19 cellular contexts compared by ENCODE assay signal in the genomic region with DNA sequence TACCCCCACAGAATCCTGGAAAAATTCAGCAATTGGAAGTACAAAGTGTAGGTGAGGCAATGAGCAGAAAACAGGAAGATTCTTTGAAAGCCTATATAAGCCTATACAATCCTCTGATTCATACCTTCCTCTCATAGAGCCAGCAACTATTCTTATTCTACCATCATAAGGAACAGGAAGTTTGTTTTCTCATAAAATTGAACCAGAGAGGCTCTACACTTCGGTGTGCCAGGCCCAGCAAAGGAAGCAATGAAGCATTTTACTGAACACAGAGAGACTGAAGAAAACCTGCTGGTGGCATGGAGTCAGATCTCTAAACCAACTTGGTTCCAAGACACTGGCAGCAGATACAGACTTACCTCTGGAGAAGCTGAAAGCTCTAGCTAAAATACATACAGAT. TPM values are rescaled to one million over a fixed set of nuclear protein-coding genes. Genes with fewer than 3 reads are reported as not detected.
DNase-seq lines count a peak whose midpoint lies in the region; ATAC-seq and TF ChIP-seq lines count a peak whose summit lies in the region.
"Had no signal": no experiment of that assay in that cellular context is flagged by ENCODE, and none has a peak within 500 bp of the region (broad histone marks: within the 10 kb centered on the region; RNA-seq: fewer than 3 reads in every experiment).

No MANE protein-coding gene starts in this region.

- no peak overlapping the region for H3K27ac ChIP-seq in CD4-positive, alpha-beta T cell (ENCODE audit: low read depth, low read length)

- no peak overlapping the region for H3K4me3 Mint-ChIP-seq in CD4-positive, alpha-beta T cell
- H3K4me3 Mint-ChIP-seq in IgD-negative memory B cell (no peak overlapping the region), memory B cell (no peak overlapping the region), HFFc6 (no peak overlapping the region)
- no peak overlapping the region for H3K4me3 Mint-ChIP-seq in activated T-helper 1 cell treated with anti-CD3 and anti-CD28 coated beads, Interleukin-12 subunit alpha, Interleukin-12 subunit beta, Interleukin-2, Interleukin-4 antibody, amounts not matched to agents 30 ng/mL and 10 ng/mL and 1 ng/mL, durations not matched to agents 14 hours and 24 hours and 36 hours
- H3K4me3 Mint-ChIP-seq: neural crest cell, type B pancreatic cell had no signal

- CTCF ChIA-PET in CD4-positive, alpha-beta T cell (lab: Charles Lee), result interaction anchor here (1.0 to 1.6 kb wide), 2 partner anchors 17 to 46 kb away, joined by 3 to 4 read pairs; no protein-coding TSS in a partner anchor

- no peaks in the 10 kb centered on the region for H3K9me3 ChIP-seq in CD4-positive, alpha-beta T cell (ENCODE audit: control insufficient read depth, low read length)
- H3K9me3 ChIP-seq: HAP-1 had no signal

- H3K27ac Mint-ChIP-seq in CD4-positive, alpha-beta T cell, result peak overlapping the region; percentile 85
- H3K27ac Mint-ChIP-seq in IgD-negative memory B cell, result peak overlapping the region; percentile 6 to 89 (median 21)
- peak overlapping the region; percentile 70 for H3K27ac Mint-ChIP-seq in activated T-helper 1 cell treated with anti-CD3 and anti-CD28 coated beads, Interleukin-12 subunit alpha, Interleukin-12 subunit beta, Interleukin-2, Interleukin-4 antibody, amounts not matched to agents 30 ng/mL and 10 ng/mL and 1 ng/mL, durations not matched to agents 14 hours and 24 hours and 36 hours
- peak overlapping the region; percentile 72 for H3K27ac Mint-ChIP-seq in memory B cell
- H3K27ac Mint-ChIP-seq in HFFc6, result no peak overlapping the region
- H3K27ac Mint-ChIP-seq: type B pancreatic cell had no signal

- H3K4me1 Mint-ChIP-seq in CD4-positive, alpha-beta T cell (ENCODE audit: low read depth), result peaks cover 45% of the 10 kb centered on the region
- H3K4me1 Mint-ChIP-seq in IgD-negative memory B cell, result peaks cover 8 to 21% (median 9%) of the 10 kb centered on the region in 3 donors
- peaks cover 29% of the 10 kb centered on the region for H3K4me1 Mint-ChIP-seq in activated T-helper 1 cell treated with anti-CD3 and anti-CD28 coated beads, Interleukin-12 subunit alpha, Interleukin-12 subunit beta, Interleukin-2, Interleukin-4 antibody, amounts not matched to agents 30 ng/mL and 10 ng/mL and 1 ng/mL, durations not matched to agents 14 hours and 24 hours and 36 hours (ENCODE audit: low read depth)
- H3K4me1 Mint-ChIP-seq in memory B cell, result peaks cover 10% of the 10 kb centered on the region
- H3K4me1 Mint-ChIP-seq in HFFc6 (ENCODE audit: low read depth), result no peaks in the 10 kb centered on the region
- H3K4me1 Mint-ChIP-seq: neural crest cell had no signal

- POLR2A ChIA-PET in CD4-positive, alpha-beta T cell (lab: Charles Lee), result interaction anchor here (0.5 to 2.1 kb wide), 8 partner anchors 16 to 98 kb away, joined by 3 to 9 read pairs (median 4); partner anchors contain the start of gene CASP8

- intact Hi-C loops in CD4-positive, alpha-beta T cell (cut with DNase I, micrococcal nuclease), result loop anchor here (2.0 to 5.0 kb wide), 3 partner anchors 16 to 83 kb away; no protein-coding TSS in a partner anchor
- intact Hi-C loops in activated T-helper 1 cell treated with anti-CD3 and anti-CD28 coated beads, Interleukin-12 subunit alpha, Interleukin-12 subunit beta, Interleukin-2, Interleukin-4 antibody, amounts not matched to agents 30 ng/mL and 10 ng/mL and 1 ng/mL, durations not matched to agents 14 hours and 24 hours and 36 hours (cut with micrococcal nuclease), result loop anchor here (1.0 kb wide), 1 partner anchor 43 kb away; no protein-coding TSS in a partner anchor

- H3K9me3 Mint-ChIP-seq in CD4-positive, alpha-beta T cell, result no peaks in the 10 kb centered on the region
- H3K9me3 Mint-ChIP-seq in IgD-negative memory B cell (no peaks in the 10 kb centered on the region), memory B cell (no peaks in the 10 kb centered on the region), HFFc6 (no peaks in the 10 kb centered on the region)
- H3K9me3 Mint-ChIP-seq in activated T-helper 1 cell treated with anti-CD3 and anti-CD28 coated beads, Interleukin-12 subunit alpha, Interleukin-12 subunit beta, Interleukin-2, Interleukin-4 antibody, amounts not matched to agents 30 ng/mL and 10 ng/mL and 1 ng/mL, durations not matched to agents 14 hours and 24 hours and 36 hours, result no peaks in the 10 kb centered on the region
- H3K9me3 Mint-ChIP-seq: neural crest cell, type B pancreatic cell had no signal

- DNase-seq in CD4-positive, alpha-beta T cell, result no peak
- DNase-seq in activated T-helper 1 cell treated with anti-CD3 and anti-CD28 coated beads, Interleukin-12 subunit alpha, Interleukin-12 subunit beta, Interleukin-2, Interleukin-4 antibody, amounts not matched to agents 30 ng/mL and 10 ng/mL and 1 ng/mL, durations not matched to agents 14 hours and 24 hours and 36 hours (ENCODE audit: low spot score), result no peak
- DNase-seq in memory B cell (ENCODE audit: low spot score in 2 of 2) (no peak), HFFc6 (no peak)
- DNase-seq in stimulated activated CD4-positive, alpha-beta T cell treated with anti-CD3 and anti-CD28 coated beads, Interleukin-12 subunit alpha, Interleukin-12 subunit beta, amount 100 ng/mL, for 4 hours, result no peak
- no peak for DNase-seq in effector CD8-positive, alpha-beta T cell (lab: John Stamatoyannopoulos, UW)
- DNase-seq: activated CD4-positive, CD25-positive, alpha-beta regulatory T cell treated with anti-CD3 and anti-CD28 coated beads, Interleukin-2, amount 50 U/mL, for 72 hours; activated T-cell treated with anti-CD3 and anti-CD28 coated beads for 4 hours; amygdala; caudate nucleus; DND-41; NCI-H1694 treated with DMSO at 0.1 percent for 48 hours; NCI-H510A; Right ventricle myocardium superior had no signal

- H3K27me3 ChIP-seq in CD4-positive, alpha-beta T cell (ENCODE audit: control insufficient read depth, insufficient read depth, low read length), result no peaks in the 10 kb centered on the region

- H3K27me3 Mint-ChIP-seq in CD4-positive, alpha-beta T cell, result no peaks in the 10 kb centered on the region
- H3K27me3 Mint-ChIP-seq in IgD-negative memory B cell (no peaks in the 10 kb centered on the region), memory B cell (no peaks in the 10 kb centered on the region), HFFc6 (ENCODE audit: insufficient read depth) (peaks cover 4% of the 10 kb centered on the region)
- H3K27me3 Mint-ChIP-seq in activated T-helper 1 cell treated with anti-CD3 and anti-CD28 coated beads, Interleukin-12 subunit alpha, Interleukin-12 subunit beta, Interleukin-2, Interleukin-4 antibody, amounts not matched to agents 30 ng/mL and 10 ng/mL and 1 ng/mL, durations not matched to agents 14 hours and 24 hours and 36 hours (ENCODE audit: insufficient read depth), result no peaks in the 10 kb centered on the region
- H3K27me3 Mint-ChIP-seq: type B pancreatic cell had no signal

- H3K36me3 Mint-ChIP-seq in CD4-positive, alpha-beta T cell (ENCODE audit: low read depth), result peaks cover 74% of the 10 kb centered on the region
- H3K36me3 Mint-ChIP-seq in IgD-negative memory B cell, result peaks cover 11% of the 10 kb centered on the region
- peaks cover 48% of the 10 kb centered on the region for H3K36me3 Mint-ChIP-seq in activated T-helper 1 cell treated with anti-CD3 and anti-CD28 coated beads, Interleukin-12 subunit alpha, Interleukin-12 subunit beta, Interleukin-2, Interleukin-4 antibody, amounts not matched to agents 30 ng/mL and 10 ng/mL and 1 ng/mL, durations not matched to agents 14 hours and 24 hours and 36 hours (ENCODE audit: low read depth)
- H3K36me3 Mint-ChIP-seq in memory B cell, result peaks cover 36% of the 10 kb centered on the region
- peaks cover 25% of the 10 kb centered on the region for H3K36me3 Mint-ChIP-seq in HFFc6 (ENCODE audit: low read depth)
- H3K36me3 Mint-ChIP-seq: type B pancreatic cell had no signal

- TF ChIP-seq CTCF in CD4-positive, alpha-beta T cell (IDR thresholded peaks at IDR 0.05), result no peak
- TF ChIP-seq CTCF in HFFc6 (IDR thresholded peaks at IDR 0.05), result no peak

- peak; percentile 81 for ATAC-seq in CD4-positive, alpha-beta T cell (ENCODE audit: poor library complexity)
- ATAC-seq in memory B cell (ENCODE audit: low read depth) (no peak), HG03095 (IDR thresholded peaks at IDR 0.05; ENCODE audit: unreplicated experiment) (no peak)

RNA-seq across cellular contexts. Expression of gene CASP8, which starts 18.7 kb away (rescaled TPM):
- 100 to 1,000 TPM; 172 to 175 TPM for total RNA-seq in CD4-positive, alpha-beta T cell
- 56.1 TPM for polyA plus RNA-seq in IgD-negative memory B cell
- total RNA-seq in activated T-helper 1 cell treated with anti-CD3 and anti-CD28 coated beads, Interleukin-12 subunit alpha, Interleukin-12 subunit beta, Interleukin-2, Interleukin-4 antibody, amounts not matched to agents 30 ng/mL and 10 ng/mL and 1 ng/mL, durations not matched to agents 14 hours and 24 hours and 36 hours, result 40.5 and 40.6 TPM in 2 replicates
- total RNA-seq in HFFc6 (2021; fragmentation: NEBNext Ultra II Directional; extraction: Animal tissue kit (Norgen Biotek cat#: 25700)), result 10 to 100 TPM; 10.4 to 15.4 (median 14.4) TPM
